ENCODE assay signal across 16 cellular contexts in genomic region chr1:236176337-236177336, GRCh38. TPM values are rescaled to one million over a fixed set of nuclear protein-coding genes. Genes with fewer than 3 reads are reported as not detected.
DNase-seq lines count a peak whose midpoint lies in the region; ATAC-seq and TF ChIP-seq lines count a peak whose summit lies in the region.
"Had no signal": no experiment of that assay in that cellular context is flagged by ENCODE, and none has a peak within 500 bp of the region (broad histone marks: within the 10 kb centered on the region; RNA-seq: fewer than 3 reads in every experiment).

No MANE protein-coding gene starts in this region.

- ATAC-seq in left ventricle myocardium superior (peak; percentile 52), lower lobe of right lung (no peak)
- ATAC-seq: activated CD4-positive, alpha-beta T cell treated with anti-CD3 and anti-CD28 coated beads for 36 hours; foreskin keratinocyte had no signal

- no peaks in the 10 kb centered on the region for H3K9me3 Mint-ChIP-seq in chondrocyte (ENCODE audit: low read depth)
- no peaks in the 10 kb centered on the region for H3K9me3 Mint-ChIP-seq in type B pancreatic cell
- H3K9me3 Mint-ChIP-seq: memory B cell had no signal

- H3K27ac Mint-ChIP-seq in chondrocyte (ENCODE audit: unreplicated experiment) (peak overlapping the region; percentile 58), type B pancreatic cell (peak overlapping the region; percentile 57)
- H3K27ac Mint-ChIP-seq: activated CD4-positive, alpha-beta T cell treated with anti-CD3 and anti-CD28 coated beads for 36 hours; memory B cell had no signal

- H3K4me3 Mint-ChIP-seq in chondrocyte (ENCODE audit: unreplicated experiment) (no peak overlapping the region), type B pancreatic cell (peak overlapping the region; percentile 48)
- H3K4me3 Mint-ChIP-seq: activated CD4-positive, alpha-beta T cell treated with anti-CD3 and anti-CD28 coated beads for 36 hours; memory B cell had no signal

- H3K9me3 ChIP-seq in right atrium auricular region (no peaks in the 10 kb centered on the region), lower lobe of right lung (no peaks in the 10 kb centered on the region), WERI-Rb-1 (ENCODE audit: severe bottlenecking) (no peaks in the 10 kb centered on the region)

- intact Hi-C loops in left ventricle myocardium superior (cut with micrococcal nuclease) (no loop called here), lower lobe of right lung (cut with DNase I) (no loop called here)

- H3K27me3 ChIP-seq in right atrium auricular region (no peaks in the 10 kb centered on the region), lower lobe of right lung (ENCODE audit: low read depth) (no peaks in the 10 kb centered on the region), WERI-Rb-1 (ENCODE audit: insufficient read depth, low read depth, severe bottlenecking) (no peaks in the 10 kb centered on the region)
- H3K27me3 ChIP-seq: foreskin keratinocyte had no signal

- DNase-seq in left ventricle myocardium superior (no peak), right atrium auricular region (ENCODE audit: low spot score) (no peak), chondrocyte (ENCODE audit: low spot score) (no peak), medulla oblongata (ENCODE audit: extremely low spot score) (peak; percentile 30), type B pancreatic cell (ENCODE audit: extremely low spot score, unreplicated experiment) (no peak), NCI-H2081 treated with DMSO at 0.1 percent for 48 hours (lab: John Stamatoyannopoulos, UW) (no peak), lower lobe of right lung (no peak), WERI-Rb-1 (no peak)
- DNase-seq: activated CD4-positive, alpha-beta T cell treated with anti-CD3 and anti-CD28 coated beads for 36 hours; activated CD8-positive, alpha-beta memory T cell treated with anti-CD3 and anti-CD28 coated beads, Interleukin-2, amount 50 U/mL, for 4 hours; activated naive CD4-positive, alpha-beta T cell; effector CD8-positive, alpha-beta T cell; foreskin keratinocyte; NCI-H2171; T-helper 9 cell had no signal

- H3K36me3 Mint-ChIP-seq in chondrocyte (ENCODE audit: low read depth) (peaks cover 3% of the 10 kb centered on the region), type B pancreatic cell (peaks cover 27% of the 10 kb centered on the region)

- H3K4me1 ChIP-seq in right atrium auricular region, result no peaks in the 10 kb centered on the region
- no peaks in the 10 kb centered on the region for H3K4me1 ChIP-seq in lower lobe of right lung

- peaks cover 10% of the 10 kb centered on the region for H3K36me3 ChIP-seq in right atrium auricular region
- H3K36me3 ChIP-seq in lower lobe of right lung, result peaks cover 13% of the 10 kb centered on the region
- no peaks in the 10 kb centered on the region for H3K36me3 ChIP-seq in WERI-Rb-1

- no peak for TF ChIP-seq CTCF in right atrium auricular region (IDR thresholded peaks at IDR 0.05)
- no peak for TF ChIP-seq CTCF in chondrocyte (IDR thresholded peaks at IDR 0.05)
- TF ChIP-seq CTCF in type B pancreatic cell (conservative IDR thresholded peaks at IDR 0.05), result no peak
- no peak for TF ChIP-seq CTCF in lower lobe of right lung (IDR thresholded peaks at IDR 0.05)
- no peak for TF ChIP-seq CTCF in WERI-Rb-1 (IDR thresholded peaks at IDR 0.05; ENCODE audit: low read depth, low read length)

- H3K27ac ChIP-seq in right atrium auricular region (no peak overlapping the region), lower lobe of right lung (no peak overlapping the region), WERI-Rb-1 (no peak overlapping the region)
- H3K27ac ChIP-seq: foreskin keratinocyte had no signal

- H3K4me1 Mint-ChIP-seq in chondrocyte (ENCODE audit: low read depth) (peaks cover 20% of the 10 kb centered on the region), type B pancreatic cell (ENCODE audit: unreplicated experiment) (peaks cover 39% of the 10 kb centered on the region)
- H3K4me1 Mint-ChIP-seq: activated CD4-positive, alpha-beta T cell treated with anti-CD3 and anti-CD28 coated beads for 36 hours had no signal

- H3K27me3 Mint-ChIP-seq in chondrocyte (ENCODE audit: low read depth), result no peaks in the 10 kb centered on the region
- no peaks in the 10 kb centered on the region for H3K27me3 Mint-ChIP-seq in type B pancreatic cell
- H3K27me3 Mint-ChIP-seq: activated CD4-positive, alpha-beta T cell treated with anti-CD3 and anti-CD28 coated beads for 36 hours had no signal

- H3K4me3 ChIP-seq in right atrium auricular region (no peak overlapping the region), lower lobe of right lung (no peak overlapping the region), WERI-Rb-1 (ENCODE audit: low read depth, low read length) (no peak overlapping the region)

RNA-seq across cellular contexts. Expression of gene GPR137B, which starts 34.3 kb away (rescaled TPM):
- total RNA-seq in left ventricle myocardium superior, result 31.6 TPM
- 10 to 100 TPM; 22.7 to 39.7 TPM for total RNA-seq in right atrium auricular region
- 12.2 to 13.4 TPM (median 13.1 TPM) in 3 replicates for total RNA-seq in chondrocyte
- total RNA-seq in type B pancreatic cell (ENCODE audit: low replicate concordance), result 16.0 and 24.6 TPM in 2 replicates
- total RNA-seq in lower lobe of right lung, result 38.3 TPM
